8 cellular contexts compared by ENCODE assay signal in genomic region chr6:31659649-31660223, GRCh38. TPM values are rescaled to one million over a fixed set of nuclear protein-coding genes. Genes with fewer than 3 reads are reported as not detected.
DNase-seq lines count a peak whose midpoint lies in the region; ATAC-seq and TF ChIP-seq lines count a peak whose summit lies in the region.

No MANE protein-coding gene starts in this region.

- no peak for TF ChIP-seq CTCF in brain (conservative IDR thresholded peaks at IDR 0.05)

- H3K27me3 ChIP-seq in MG63 (no peaks in the 10 kb centered on the region), thymus (ENCODE audit: control insufficient read depth, insufficient read depth) (no peaks in the 10 kb centered on the region)

- H3K4me1 Mint-ChIP-seq in brain, result peaks cover 82% of the 10 kb centered on the region

- H3K4me3 ChIP-seq in MG63 (peak overlapping the region; percentile 63), thymus (ENCODE audit: low read length) (peak overlapping the region; percentile 84)

- no peaks in the 10 kb centered on the region for H3K9me3 Mint-ChIP-seq in brain

- peaks cover 36% of the 10 kb centered on the region for H3K36me3 Mint-ChIP-seq in brain

- H3K4me3 Mint-ChIP-seq in brain, result peak overlapping the region; percentile 90 to 93 (median 91)

- H3K9me3 ChIP-seq in MG63 (no peaks in the 10 kb centered on the region), thymus (ENCODE audit: control insufficient read depth) (no peaks in the 10 kb centered on the region)

- DNase-seq in CMK (ENCODE audit: low read depth), result peak; percentile 74
- no peak for DNase-seq in MG63
- peak; percentile 52 for DNase-seq in left kidney (ENCODE audit: low read depth, low spot score)
- DNase-seq in NCI-H526 treated with DMSO at 0.1 percent for 48 hours (lab: John Stamatoyannopoulos, UW), result no peak
- no peak for DNase-seq in medulla oblongata (ENCODE audit: extremely low spot score)

- H3K4me1 ChIP-seq in thymus (ENCODE audit: control insufficient read depth, insufficient read depth, low read length), result peaks cover 41% of the 10 kb centered on the region

- whole genome bisulfite sequencing in thymus, result 64% methylated on average over 10 of the region's 10 CpGs

- H3K36me3 ChIP-seq in MG63 (peaks cover 12% of the 10 kb centered on the region), thymus (ENCODE audit: control insufficient read depth, insufficient read depth) (peaks cover 18% of the 10 kb centered on the region)

- peak overlapping the region; percentile 88 to 97 (median 94) for H3K27ac Mint-ChIP-seq in brain

- H3K27me3 Mint-ChIP-seq in brain, result peaks cover 6% of the 10 kb centered on the region

- no peak for ATAC-seq in HG03159 (IDR thresholded peaks at IDR 0.05; ENCODE audit: unreplicated experiment)

- H3K27ac ChIP-seq in thymus (ENCODE audit: low read depth), result peak overlapping the region; percentile 1

RNA-seq across cellular contexts. Expression of gene C6orf47, which starts 0.8 kb away (rescaled TPM):
- total RNA-seq in MG63 (2014; rRNA removed; shearing (Covaris generic); ENCODE audit: low replicate concordance), result 5.9 and 6.5 TPM in 2 replicates
- polyA plus RNA-seq in brain (ENCODE audit: insufficient read depth, low read depth, low replicate concordance) (29.4 TPM), thymus (16.7 TPM)

RNA-seq across cellular contexts. Expression of gene APOM, which starts 4.0 kb away (rescaled TPM):
- total RNA-seq in MG63 (2014; rRNA removed; shearing (Covaris generic); ENCODE audit: low replicate concordance), result 0.56 TPM in 1 of 2 replicates, not detected in the other
- 12.0 TPM for polyA plus RNA-seq in brain (ENCODE audit: insufficient read depth, low read depth, low replicate concordance)
- 9.1 TPM for polyA plus RNA-seq in thymus

RNA-seq across cellular contexts. Expression of gene GPANK1, which starts 5.1 kb away (rescaled TPM):
- 21.4 and 24.2 TPM in 2 replicates for total RNA-seq in MG63 (2014; rRNA removed; shearing (Covaris generic); ENCODE audit: low replicate concordance)
- 82.4 TPM for polyA plus RNA-seq in brain (ENCODE audit: insufficient read depth, low read depth, low replicate concordance)
- polyA plus RNA-seq in thymus, result 13.8 TPM

RNA-seq across cellular contexts. Expression of gene CSNK2B, which starts 6.1 kb away (rescaled TPM):
- 88.8 and 99.8 TPM in 2 replicates for total RNA-seq in MG63 (2014; rRNA removed; shearing (Covaris generic); ENCODE audit: low replicate concordance)
- 504 TPM for polyA plus RNA-seq in brain (ENCODE audit: insufficient read depth, low read depth, low replicate concordance)
- 169 TPM for polyA plus RNA-seq in thymus

RNA-seq across cellular contexts. Expression of gene BAG6, which starts 7.3 kb away (rescaled TPM):
- total RNA-seq in MG63 (2014; rRNA removed; shearing (Covaris generic); ENCODE audit: low replicate concordance), result 82.2 and 194 TPM in 2 replicates
- 614 TPM for polyA plus RNA-seq in brain (ENCODE audit: insufficient read depth, low read depth, low replicate concordance)
- polyA plus RNA-seq in thymus, result 271 TPM

Comparison
In these comparisons a context has a peak if more than half of its experiments do, and no peak if none do; other contexts are left out.
1. DNase-seq: peak in CMK (single experiment) and left kidney (single experiment); none in MG63 (single experiment), NCI-H526 treated with DMSO at 0.1 percent for 48 hours (single experiment) and medulla oblongata (single experiment).